ENCODE assay signal across 2 cellular contexts in genomic region chr12:123238330-123238682, GRCh38.
TF ChIP-seq lines count a peak whose summit lies in the region.

No MANE protein-coding gene starts in this region.

TF ChIP-seq in HepG2, 621 proteins besides CTCF, POLR2A, EP300 and RAD21:
- TF ChIP-seq MYC (CRISPR knock-in tag; IDR thresholded peaks at IDR 0.05; ENCODE audit: borderline replicate concordance), result no peak
- TF ChIP-seq REPIN1 (CRISPR knock-in tag; IDR thresholded peaks at IDR 0.05; ENCODE audit: borderline replicate concordance, low read depth), result 0 out of 2 replicates have a peak, but pooled peaks have one; percentile 8

TF ChIP-seq in WTC11, 78 proteins besides CTCF, POLR2A, EP300 and RAD21:
- TF ChIP-seq ZNF317 (CRISPR knock-in tag; IDR thresholded peaks at IDR 0.05; ENCODE audit: borderline replicate concordance, low read depth), result no peak
- TF ChIP-seq KAT7 (CRISPR knock-in tag; IDR thresholded peaks at IDR 0.05; ENCODE audit: borderline replicate concordance), result no peak
- TF ChIP-seq ZNF423 (CRISPR knock-in tag; IDR thresholded peaks at IDR 0.05), result no peak
- TF ChIP-seq NR3C1 (CRISPR knock-in tag; conservative IDR thresholded peaks at IDR 0.05; ENCODE audit: low read depth), result no peak
- no peak for TF ChIP-seq ZSCAN18 (CRISPR knock-in tag; IDR thresholded peaks at IDR 0.05)
- no peak for TF ChIP-seq GTF2I (CRISPR knock-in tag; conservative IDR thresholded peaks at IDR 0.05)
- no peak for TF ChIP-seq CREM (CRISPR knock-in tag; IDR thresholded peaks at IDR 0.05)
- no peak for TF ChIP-seq ZNF219 (CRISPR knock-in tag; IDR thresholded peaks at IDR 0.05; ENCODE audit: borderline replicate concordance)
